ENCODE assay signal across 1 cellular context in genomic region chr9:5839572-5839902, GRCh38.
TF ChIP-seq lines count a peak whose summit lies in the region.

No MANE protein-coding gene starts in this region.

TF ChIP-seq in GM23338, 12 proteins besides CTCF, POLR2A, EP300 and RAD21:
- TF ChIP-seq REST (IDR thresholded peaks at IDR 0.05; ENCODE audit: unreplicated experiment) (no peak), ZNF114 (CRISPR knock-in tag; IDR thresholded peaks at IDR 0.05) (no peak), ETS1 (IDR thresholded peaks at IDR 0.05) (no peak), EZH2 (IDR thresholded peaks at IDR 0.05; ENCODE audit: low read depth, unreplicated experiment) (no peak), JUNB (IDR thresholded peaks at IDR 0.05; ENCODE audit: unreplicated experiment) (no peak), ZNF331 (CRISPR knock-in tag; IDR thresholded peaks at IDR 0.05; ENCODE audit: low read depth) (no peak), POLR2AphosphoS5 (IDR thresholded peaks at IDR 0.05; ENCODE audit: low read depth) (no peak), CREB1 (CRISPR knock-in tag; IDR thresholded peaks at IDR 0.05; ENCODE audit: low read depth) (no peak), STAT1 (IDR thresholded peaks at IDR 0.05; ENCODE audit: unreplicated experiment) (no peak), ZNF462 (CRISPR knock-in tag; IDR thresholded peaks at IDR 0.05) (no peak), NANOG (IDR thresholded peaks at IDR 0.05; ENCODE audit: borderline replicate concordance) (no peak), EZH2phosphoT487 (IDR thresholded peaks at IDR 0.05; ENCODE audit: unreplicated experiment) (no peak)
